Comparison of ENCODE assay signal across 8 cellular contexts in the genomic region with DNA sequence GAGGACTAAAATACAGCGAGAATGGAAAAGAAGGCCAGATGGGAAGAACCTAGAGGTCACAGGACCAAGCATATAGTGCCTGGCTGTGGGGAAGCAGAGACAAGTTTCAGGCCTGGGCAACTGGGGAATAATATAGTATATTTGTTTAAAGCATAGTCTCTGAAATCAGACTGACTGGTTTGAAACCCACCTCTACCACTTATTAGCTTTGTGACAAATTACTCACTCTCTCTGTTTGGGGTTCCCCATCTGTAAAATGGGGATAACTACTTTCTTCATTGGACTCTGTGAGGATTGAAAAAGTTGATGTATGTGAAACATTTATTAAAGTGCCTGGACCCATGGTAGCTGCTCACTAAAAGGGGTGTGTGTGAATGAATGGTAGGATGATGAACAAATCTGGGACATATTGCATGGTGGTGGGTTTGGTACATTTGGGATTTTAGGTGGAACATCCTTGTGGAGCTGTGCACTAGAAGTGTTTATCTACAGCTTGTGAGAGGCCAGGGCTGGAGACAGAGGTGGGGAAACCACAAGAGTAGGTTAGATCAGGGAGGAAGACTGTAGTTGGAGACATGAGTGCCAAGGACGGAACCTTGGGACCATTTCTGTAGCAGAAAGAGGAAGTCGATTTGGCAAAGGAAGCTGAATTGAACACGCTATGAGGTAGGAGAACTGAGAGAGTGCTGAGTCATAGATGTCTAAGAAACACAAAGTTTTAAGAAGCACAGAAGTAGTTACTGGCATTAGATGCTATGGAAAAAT. TPM values are rescaled to one million over a fixed set of nuclear protein-coding genes. Genes with fewer than 3 reads are reported as not detected.
A peak's percentile ranks its signal among the peaks of the same experiment; 100 is the strongest.
DNase-seq lines count a peak whose midpoint lies in the region; ATAC-seq and TF ChIP-seq lines count a peak whose summit lies in the region.

No MANE protein-coding gene starts in this region.

- peak; percentile 76 for DNase-seq in ELR (ENCODE audit: low read depth)
- DNase-seq in ascending aorta (ENCODE audit: low spot score in 2 of 2) = peak in 1 of 2 donors; percentile 75
- no peak for DNase-seq in mesothelial cell of epicardium (ENCODE audit: low spot score in 2 of 2, unreplicated experiment in 2 of 2)
- DNase-seq in middle frontal gyrus (ENCODE audit: extremely low spot score, low spot score) = no peak
- DNase-seq in OCI-M2 (lab: John Stamatoyannopoulos, UW; ENCODE audit: unreplicated experiment) = no peak
- DNase-seq in NCI-H1417 treated with DMSO at 0.1 percent for 48 hours (lab: John Stamatoyannopoulos, UW) = no peak

- intact Hi-C loops in ascending aorta (cut with DNase I) = loop anchor here (2.0 kb wide), 1 partner anchor 54 kb away; no protein-coding TSS in a partner anchor

- H3K9me3 ChIP-seq in ascending aorta = no peaks in the 10 kb centered on the region

- peaks cover 20% of the 10 kb centered on the region for H3K36me3 Mint-ChIP-seq in IgD-negative memory B cell
- H3K36me3 Mint-ChIP-seq in mesothelial cell of epicardium = peaks cover 24% of the 10 kb centered on the region

- peak overlapping the region; percentile 48 to 89 (median 60) for H3K27ac Mint-ChIP-seq in IgD-negative memory B cell
- peak overlapping the region; percentile 36 for H3K27ac Mint-ChIP-seq in mesothelial cell of epicardium

- peak overlapping the region in 3 of 4 donors; percentile 44 to 86 (median 49) for H3K4me3 Mint-ChIP-seq in IgD-negative memory B cell
- no peak overlapping the region for H3K4me3 Mint-ChIP-seq in mesothelial cell of epicardium

- TF ChIP-seq CTCF in ascending aorta (IDR thresholded peaks at IDR 0.05) = no peak
- TF ChIP-seq CTCF in mesothelial cell of epicardium (IDR thresholded peaks at IDR 0.05; ENCODE audit: unreplicated experiment) = no peak

- peak overlapping the region; percentile 56 to 76 for H3K27ac ChIP-seq in ascending aorta

- peak; percentile 68 for ATAC-seq in GM21515 (IDR thresholded peaks at IDR 0.05; ENCODE audit: unreplicated experiment)

- no peaks in the 10 kb centered on the region for H3K27me3 ChIP-seq in ascending aorta

- H3K4me3 ChIP-seq in ascending aorta = peak overlapping the region in 1 of 2 donors; percentile 26

- H3K9me3 Mint-ChIP-seq in IgD-negative memory B cell (no peaks in the 10 kb centered on the region), mesothelial cell of epicardium (peaks cover 4% of the 10 kb centered on the region)

- peaks cover 0 to 10% of the 10 kb centered on the region in 2 donors for H3K36me3 ChIP-seq in ascending aorta

- H3K27me3 Mint-ChIP-seq in IgD-negative memory B cell (no peaks in the 10 kb centered on the region), mesothelial cell of epicardium (ENCODE audit: low read depth) (no peaks in the 10 kb centered on the region)

- peaks cover 46 to 70% (median 53%) of the 10 kb centered on the region in 3 donors for H3K4me1 Mint-ChIP-seq in IgD-negative memory B cell
- H3K4me1 Mint-ChIP-seq in mesothelial cell of epicardium = peaks cover 21% of the 10 kb centered on the region

- H3K4me1 ChIP-seq in ascending aorta = peaks cover 3 to 62% of the 10 kb centered on the region in 2 donors

RNA-seq across cellular contexts. Expression of a gene that starts 52.6 kb away (rescaled TPM):
- polyA plus RNA-seq in IgD-negative memory B cell = 298 TPM
- 40.1 TPM for total RNA-seq in ascending aorta
- 22.9 to 25.9 TPM (median 24.0 TPM) in 3 replicates for total RNA-seq in mesothelial cell of epicardium
